ENCODE assay signal across 17 cellular contexts in the genomic region with DNA sequence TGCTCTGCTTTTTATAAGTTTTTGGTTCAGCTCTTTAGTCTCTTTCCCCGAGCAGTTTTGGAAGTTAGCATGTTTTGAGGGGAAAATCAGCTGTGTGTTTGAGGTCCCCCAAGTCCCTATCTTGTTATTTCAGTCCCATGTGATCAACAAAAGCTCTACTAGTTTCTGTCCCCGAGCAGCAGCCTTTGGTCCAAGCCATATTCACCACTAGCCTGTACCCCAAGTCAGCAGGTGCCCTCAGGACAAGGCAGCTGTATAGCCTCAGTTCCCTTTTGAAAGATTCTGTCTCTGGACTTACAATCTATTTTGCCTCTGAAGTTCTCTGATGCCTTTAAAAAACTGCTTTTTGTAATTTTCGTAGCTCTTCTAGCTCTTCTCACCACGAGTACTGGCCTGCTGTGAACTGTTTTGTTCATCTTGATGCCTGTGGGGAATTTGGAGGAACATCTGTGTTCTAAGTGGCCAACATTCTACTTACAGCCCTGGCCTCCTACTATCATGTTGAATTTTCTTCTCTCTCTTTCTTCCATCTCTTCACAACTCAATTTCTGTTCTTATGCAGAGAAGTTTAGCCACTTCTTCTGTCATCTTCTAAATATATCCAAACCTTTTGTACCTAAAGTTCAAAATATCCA.
"Had no signal": no experiment of that assay in that cellular context is flagged by ENCODE, and none has a peak within 500 bp of the region (broad histone marks: within the 10 kb centered on the region; RNA-seq: fewer than 3 reads in every experiment).

No MANE protein-coding gene starts in this region.

- H3K4me1 Mint-ChIP-seq: activated naive CD4-positive, alpha-beta T cell treated with anti-CD3 and anti-CD28 coated beads, Interleukin-2, amount 10 ng/mL, durations not matched to agents 7 days and 5 days; central memory CD8-positive, alpha-beta T cell; memory B cell; nephron progenitor cell had no signal

- H3K9me3 Mint-ChIP-seq: activated CD8-positive, alpha-beta T cell treated with anti-CD3 and anti-CD28 coated beads for 36 hours; activated naive CD4-positive, alpha-beta T cell treated with anti-CD3 and anti-CD28 coated beads, Interleukin-2, amount 10 ng/mL, durations not matched to agents 7 days and 5 days; activated T-helper 2 cell treated with anti-CD3 and anti-CD28 coated beads, Interferon-gamma antibody, Interleukin-2, Interleukin-4, amounts not matched to agents 10 μg/mL and 5 μg/mL and 100 μg/mL, durations not matched to agents 14 hours and 24 hours and 36 hours; central memory CD8-positive, alpha-beta T cell; dendritic cell treated with granulocyte-macrophage colony-stimulating factor and Interleukin-4, amounts not matched to agents 40 ng/mL and 50 ng/mL, for 4 days; memory B cell; nephron progenitor cell had no signal

- H3K27ac Mint-ChIP-seq: activated CD8-positive, alpha-beta T cell treated with anti-CD3 and anti-CD28 coated beads for 36 hours; activated naive CD4-positive, alpha-beta T cell treated with anti-CD3 and anti-CD28 coated beads, Interleukin-2, amount 10 ng/mL, durations not matched to agents 7 days and 5 days; activated T-helper 2 cell treated with anti-CD3 and anti-CD28 coated beads, Interferon-gamma antibody, Interleukin-2, Interleukin-4, amounts not matched to agents 10 μg/mL and 5 μg/mL and 100 μg/mL, durations not matched to agents 14 hours and 24 hours and 36 hours; dendritic cell treated with granulocyte-macrophage colony-stimulating factor and Interleukin-4, amounts not matched to agents 40 ng/mL and 50 ng/mL, for 4 days; memory B cell; nephron progenitor cell had no signal

- DNase-seq: activated CD4-positive, alpha-beta T cell treated with anti-CD3 and anti-CD28 coated beads for 4 hours; activated CD8-positive, alpha-beta T cell treated with anti-CD3 and anti-CD28 coated beads for 36 hours; activated naive CD4-positive, alpha-beta T cell treated with anti-CD3 and anti-CD28 coated beads, Interleukin-2, amount 10 ng/mL, durations not matched to agents 7 days and 5 days; adrenal gland; erythroblast; heart right ventricle; nephron progenitor cell; stimulated activated CD4-positive, alpha-beta T cell treated with anti-CD3 and anti-CD28 coated beads, Interleukin-15, amount 100 ng/mL, for 24 hours; stimulated activated CD4-positive, alpha-beta T cell treated with anti-CD3 and anti-CD28 coated beads, Interleukin-4, amount 100 ng/mL, for 24 hours; stomach; T-helper 1 cell; WERI-Rb-1 had no signal

- H3K4me3 ChIP-seq: adrenal gland, heart right ventricle, stomach had no signal

- ATAC-seq: activated CD8-positive, alpha-beta T cell treated with anti-CD3 and anti-CD28 coated beads for 36 hours had no signal

- H3K4me3 Mint-ChIP-seq: activated CD8-positive, alpha-beta T cell treated with anti-CD3 and anti-CD28 coated beads for 36 hours; activated naive CD4-positive, alpha-beta T cell treated with anti-CD3 and anti-CD28 coated beads, Interleukin-2, amount 10 ng/mL, durations not matched to agents 7 days and 5 days; central memory CD8-positive, alpha-beta T cell; dendritic cell treated with granulocyte-macrophage colony-stimulating factor and Interleukin-4, amounts not matched to agents 40 ng/mL and 50 ng/mL, for 4 days; memory B cell; nephron progenitor cell had no signal

- FAIRE-seq: islet of Langerhans had no signal

- H3K27ac ChIP-seq: adrenal gland, stomach, WERI-Rb-1 had no signal

- H3K9me3 ChIP-seq: adrenal gland, heart right ventricle, stomach had no signal

- H3K27me3 Mint-ChIP-seq: activated CD8-positive, alpha-beta T cell treated with anti-CD3 and anti-CD28 coated beads for 36 hours; activated naive CD4-positive, alpha-beta T cell treated with anti-CD3 and anti-CD28 coated beads, Interleukin-2, amount 10 ng/mL, durations not matched to agents 7 days and 5 days; central memory CD8-positive, alpha-beta T cell; dendritic cell treated with granulocyte-macrophage colony-stimulating factor and Interleukin-4, amounts not matched to agents 40 ng/mL and 50 ng/mL, for 4 days; memory B cell had no signal

- H3K27me3 ChIP-seq: adrenal gland, heart right ventricle, stomach had no signal
